ENCODE assay signal across 19 cellular contexts in the genomic region with DNA sequence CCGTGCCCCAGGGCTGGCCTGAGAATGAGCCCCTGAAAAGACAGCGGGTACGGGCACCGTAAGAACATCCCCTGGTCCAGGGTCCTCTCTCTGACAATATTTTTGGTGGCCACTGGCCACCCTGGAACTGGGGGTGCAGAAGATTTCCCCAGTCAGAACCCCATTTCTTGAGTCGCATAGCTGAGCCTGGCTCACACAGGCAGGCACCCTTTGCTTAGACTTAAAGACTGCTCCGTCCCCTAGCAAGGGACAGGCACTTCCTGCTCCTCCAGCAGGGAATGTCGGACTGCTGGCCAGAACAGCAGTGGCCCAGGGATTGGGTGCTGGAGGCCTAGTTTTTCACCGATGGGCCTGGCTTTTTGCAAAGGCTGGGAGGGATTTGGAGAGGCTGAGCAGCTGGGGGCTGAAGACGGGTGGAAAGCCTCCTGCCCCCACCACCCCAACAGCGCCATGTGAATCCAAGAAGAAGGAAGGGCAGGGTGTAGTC. TPM values are rescaled to one million over a fixed set of nuclear protein-coding genes. Genes with fewer than 3 reads are reported as not detected.
DNase-seq lines count a peak whose midpoint lies in the region; ATAC-seq and TF ChIP-seq lines count a peak whose summit lies in the region.
"Had no signal": no experiment of that assay in that cellular context is flagged by ENCODE, and none has a peak within 500 bp of the region (broad histone marks: within the 10 kb centered on the region; RNA-seq: fewer than 3 reads in every experiment).

No MANE protein-coding gene starts in this region.

- CTCF ChIA-PET in IMR-90 (lab: Yijun Ruan, JAX): no interaction called here

- H2AK5ac ChIP-seq in IMR-90 (ENCODE audit: low read depth, low read length) (no peak overlapping the region), mesendoderm (ENCODE audit: low read length) (no peak overlapping the region)

- H2BK120ac ChIP-seq in IMR-90 (ENCODE audit: low read depth, low read length) (no peak overlapping the region), mesendoderm (ENCODE audit: low read depth, low read length) (no peak overlapping the region)

- no peak for TF ChIP-seq RAD21 in IMR-90 (IDR thresholded peaks at IDR 0.05; ENCODE audit: low read length)

- no peak for TF ChIP-seq POLR2A in IMR-90 (IDR thresholded peaks at IDR 0.05; ENCODE audit: low read depth, low read length)

- H3K9me3 Mint-ChIP-seq in nephron progenitor cell (no peaks in the 10 kb centered on the region), endodermal cell (no peaks in the 10 kb centered on the region)

- no peaks in the 10 kb centered on the region for H3K4me1 ChIP-seq in IMR-90 (ENCODE audit: control insufficient read depth, insufficient read depth, low read length)
- no peaks in the 10 kb centered on the region for H3K4me1 ChIP-seq in endodermal cell (ENCODE audit: control insufficient read depth, insufficient read depth, low read length)
- no peaks in the 10 kb centered on the region for H3K4me1 ChIP-seq in mesendoderm (ENCODE audit: control insufficient read depth, low read depth, low read length)

- no peak overlapping the region for H3K27ac ChIP-seq in IMR-90 (ENCODE audit: insufficient read depth, low read length)
- H3K27ac ChIP-seq in cingulate gyrus (ENCODE audit: low read depth, low read length): peak overlapping the region; percentile 54
- H3K27ac ChIP-seq in temporal lobe (ENCODE audit: low read depth, low read length): peak overlapping the region; percentile 48
- H3K27ac ChIP-seq in endodermal cell (ENCODE audit: low read depth, low read length): no peak overlapping the region
- H3K27ac ChIP-seq in mesendoderm (ENCODE audit: low read depth, low read length): no peak overlapping the region
- H3K27ac ChIP-seq: KMS-11 had no signal

- dilution Hi-C loops in IMR-90 (cut with HindIII; ENCODE audit: low sequenced_read_pairs, unreplicated experiment): no loop called here

- DNase-seq in IMR-90: no peak
- DNase-seq in nephron progenitor cell: no peak
- DNase-seq in endodermal cell: no peak
- DNase-seq in mesendoderm: no peak
- DNase-seq in NCI-H748 (lab: John Stamatoyannopoulos, UW; ENCODE audit: unreplicated experiment): no peak
- DNase-seq: CD8-positive, alpha-beta memory T cell; MM.1S; NCI-H1105; NCI-H187; NCI-H774 had no signal

- H4K5ac ChIP-seq in IMR-90 (ENCODE audit: low read depth, low read length) (no peak overlapping the region), mesendoderm (ENCODE audit: low read length) (no peak overlapping the region)

- TF ChIP-seq CTCF in IMR-90 (conservative IDR thresholded peaks at IDR 0.05; ENCODE audit: low read depth, low read length): no peak
- TF ChIP-seq CTCF in nephron progenitor cell (IDR thresholded peaks at IDR 0.05): no peak
- TF ChIP-seq CTCF in endodermal cell (conservative IDR thresholded peaks at IDR 0.05): no peak

- H3K4me3 ChIP-seq in IMR-90 (ENCODE audit: insufficient read depth, low read depth, low read length) (no peak overlapping the region), endodermal cell (ENCODE audit: low read length) (no peak overlapping the region), mesendoderm (ENCODE audit: low read length) (no peak overlapping the region)

- H3K9me3 ChIP-seq in IMR-90 (ENCODE audit: control insufficient read depth, insufficient read depth, low read length): peaks cover 8% of the 10 kb centered on the region; the same call in 1 of the 2 replicates
- no peaks in the 10 kb centered on the region for H3K9me3 ChIP-seq in endodermal cell (ENCODE audit: control insufficient read depth, low read length)

- in situ Hi-C loops in IMR-90 (cut with MboI; ENCODE audit: low sequenced_read_pairs): no loop called here

- H2BK5ac ChIP-seq in IMR-90 (ENCODE audit: low read depth, low read length, poor library complexity, severe bottlenecking): no peak overlapping the region
- no peak overlapping the region for H2BK5ac ChIP-seq in mesendoderm (ENCODE audit: low read length)

- H3K4ac ChIP-seq in IMR-90 (ENCODE audit: low read depth, low read length): no peak overlapping the region
- H3K4ac ChIP-seq in mesendoderm (ENCODE audit: low read depth, low read length): no peak overlapping the region

- no peaks in the 10 kb centered on the region for H4K20me1 ChIP-seq in IMR-90 (ENCODE audit: insufficient read depth, low read length)

- H3K36me3 Mint-ChIP-seq in nephron progenitor cell (ENCODE audit: low read depth) (no peaks in the 10 kb centered on the region), endodermal cell (ENCODE audit: low read depth) (no peaks in the 10 kb centered on the region)
- H3K36me3 Mint-ChIP-seq: CD8-positive, alpha-beta memory T cell had no signal

- H3K9ac ChIP-seq in IMR-90 (ENCODE audit: low read depth, low read length): no peak overlapping the region
- H3K9ac ChIP-seq in endodermal cell (ENCODE audit: extremely low read depth, low read length, poor library complexity, severe bottlenecking): no peak overlapping the region
- H3K9ac ChIP-seq in mesendoderm (ENCODE audit: low read length): no peak overlapping the region
- H3K9ac ChIP-seq: KMS-11 had no signal

- H3K14ac ChIP-seq in IMR-90 (replicated peaks; ENCODE audit: low read depth, low read length): no peak overlapping the region

- H3K27ac Mint-ChIP-seq in nephron progenitor cell (peak overlapping the region; percentile 22), endodermal cell (no peak overlapping the region)
- H3K27ac Mint-ChIP-seq: CD8-positive, alpha-beta memory T cell had no signal

- H3K23ac ChIP-seq in IMR-90 (ENCODE audit: low read depth, low read length) (no peak overlapping the region), mesendoderm (ENCODE audit: low read length) (no peak overlapping the region)

- H2AFZ ChIP-seq in IMR-90 (replicated peaks; ENCODE audit: low read length, poor library complexity): no peak overlapping the region

- H3K79me1 ChIP-seq in IMR-90 (ENCODE audit: low read depth in 1 of 2, low read length in 2 of 2): no peaks in the 10 kb centered on the region
- H3K79me1 ChIP-seq in mesendoderm (ENCODE audit: low read length): no peaks in the 10 kb centered on the region

- intact Hi-C loops in IMR-90 (cut with micrococcal nuclease): no loop called here

- peak overlapping the region; percentile 40 for H2AK9ac ChIP-seq in IMR-90 (replicated peaks; ENCODE audit: low read depth, low read length, poor library complexity)

- H3K56ac ChIP-seq in IMR-90 (ENCODE audit: extremely low read depth, insufficient read depth, low read length): no peak overlapping the region
- no peak overlapping the region for H3K56ac ChIP-seq in mesendoderm (ENCODE audit: low read length)

- BruUV-seq in IMR-90 (replicated peaks; lab: Mats Ljungman, UMichigan): no TSS peak

- H3K27me3 ChIP-seq in IMR-90 (ENCODE audit: control insufficient read depth, insufficient read depth, low read length) (peaks cover 97% of the 10 kb centered on the region), endodermal cell (ENCODE audit: control insufficient read depth, insufficient read depth, low read length, poor library complexity, severe bottlenecking) (peaks cover 100% of the 10 kb centered on the region), mesendoderm (ENCODE audit: insufficient read depth, low read length, poor library complexity) (peaks cover 86% of the 10 kb centered on the region)

- 7% methylated on average over 4 of the region's 10 CpGs; no CpG with 5 or more reads in 1 of the 2 experiments for WGBS in IMR-90 (ENCODE audit: extremely low coverage in 2 of 2, insufficient read length in 1 of 2), 2 experiments
- WGBS in endodermal cell (ENCODE audit: insufficient coverage in 1 of 2, insufficient read length in 1 of 2), 2 experiments: 25 to 26% methylated on average over 4 to 9 of the region's 10 CpGs
- WGBS in mesendoderm (ENCODE audit: extremely low coverage, insufficient coverage, low lambda C conversion rate): no CpG with 5 or more reads among the region's 10 CpGs

- no peak overlapping the region for H3K18ac ChIP-seq in IMR-90 (ENCODE audit: low read depth, low read length)
- no peak overlapping the region for H3K18ac ChIP-seq in mesendoderm (ENCODE audit: low read length)

- H4K91ac ChIP-seq in IMR-90 (ENCODE audit: insufficient read depth, low read depth, low read length): no peak overlapping the region

- H3K4me1 Mint-ChIP-seq in nephron progenitor cell (peaks cover 9% of the 10 kb centered on the region), endodermal cell (peaks cover 15% of the 10 kb centered on the region)

- H3K4me2 ChIP-seq in IMR-90 (ENCODE audit: low read depth, low read length) (no peak overlapping the region), mesendoderm (ENCODE audit: low read length) (no peak overlapping the region)
- H3K4me2 ChIP-seq: KMS-11 had no signal

- POLR2A ChIA-PET in IMR-90 (lab: Charles Lee; ENCODE audit: unreplicated experiment): no interaction called here

- H4K8ac ChIP-seq in IMR-90 (ENCODE audit: low read depth in 2 of 2, low read length in 2 of 2) (no peak overlapping the region), mesendoderm (ENCODE audit: low read depth, low read length) (no peak overlapping the region)

- no peak overlapping the region for H2BK20ac ChIP-seq in IMR-90 (ENCODE audit: low read depth, low read length)

- ATAC-seq in IMR-90 (ENCODE audit: low read depth): no peak
- ATAC-seq: Panc1, Right ventricle myocardium inferior, SK-N-SH treated with all-trans-retinoic acid at 6 μM for 48 hours had no signal

- H3K9me1 ChIP-seq in IMR-90 (ENCODE audit: insufficient read depth, low read length): no peaks in the 10 kb centered on the region

- H3K4me3 Mint-ChIP-seq in nephron progenitor cell (no peak overlapping the region), endodermal cell (no peak overlapping the region)

- H3K27me3 Mint-ChIP-seq in nephron progenitor cell (ENCODE audit: low read depth, poor library complexity) (peaks cover 97% of the 10 kb centered on the region), endodermal cell (ENCODE audit: insufficient read depth) (peaks cover 96% of the 10 kb centered on the region)

- H3K36me3 ChIP-seq in IMR-90 (ENCODE audit: control insufficient read depth, insufficient read depth, low read length) (no peaks in the 10 kb centered on the region), endodermal cell (ENCODE audit: control insufficient read depth, insufficient read depth, low read length) (no peaks in the 10 kb centered on the region), mesendoderm (ENCODE audit: control insufficient read depth, insufficient read depth, low read length) (no peaks in the 10 kb centered on the region)

- H2BK15ac ChIP-seq in IMR-90 (ENCODE audit: low read depth, low read length) (no peak overlapping the region), mesendoderm (replicated peaks; ENCODE audit: low read depth) (no peak overlapping the region)

- H3K79me2 ChIP-seq in mesendoderm (ENCODE audit: control insufficient read depth, insufficient read depth, low read length): no peaks in the 10 kb centered on the region

RNA-seq across cellular contexts. Expression of a gene that starts 4.3 kb away (rescaled TPM):
- total RNA-seq in IMR-90 (2012; rRNA removed) (not detected in 2 replicates), temporal lobe (15.2 TPM), endodermal cell (under 1 TPM in 1 of 2 donors, not detected in 1; 0.53 TPM)
- not detected in 2 replicates for polyA plus RNA-seq in IMR-90 (2012; rRNA removed)
- not detected in 2 replicates for polyA plus RNA-seq in IMR-90 (2012; cell fraction: cytosol; rRNA removed)
- not detected in 2 replicates for polyA plus RNA-seq in IMR-90 (2012; cell fraction: nucleus; rRNA removed; ENCODE audit: low replicate concordance)
- 2.7 TPM for polyA plus RNA-seq in endodermal cell (2013, experiment 1 of 2)
- 2.9 TPM for polyA plus RNA-seq in endodermal cell (2013, experiment 2 of 2)
- 0.55 TPM for polyA plus RNA-seq in mesendoderm (2013, experiment 1 of 2)
- 0.60 TPM for polyA plus RNA-seq in mesendoderm (2013, experiment 2 of 2)
- total RNA-seq: CD8-positive, alpha-beta memory T cell; Right ventricle myocardium inferior had no signal
- polyA plus RNA-seq: AG04450; BJ; CD8-positive, alpha-beta memory T cell had no signal

RNA-seq across cellular contexts. Expression of a gene that starts 39.9 kb away (rescaled TPM):
- not detected in 2 replicates for total RNA-seq in IMR-90 (2012; rRNA removed)
- polyA plus RNA-seq in IMR-90 (2012; rRNA removed): not detected in 2 replicates
- polyA plus RNA-seq in IMR-90 (2012; cell fraction: cytosol; rRNA removed): not detected in 2 replicates
- not detected in 2 replicates for polyA plus RNA-seq in IMR-90 (2012; cell fraction: nucleus; rRNA removed; ENCODE audit: low replicate concordance)
- total RNA-seq in temporal lobe: 19.4 TPM
- under 1 TPM in 1 of 2 donors, not detected in 1; 0.48 TPM for total RNA-seq in endodermal cell
- 2.7 TPM for polyA plus RNA-seq in endodermal cell (2013, experiment 1 of 2)
- polyA plus RNA-seq in endodermal cell (2013, experiment 2 of 2): 3.6 TPM
- 0.17 TPM for polyA plus RNA-seq in mesendoderm (2013, experiment 1 of 2)
- polyA plus RNA-seq in mesendoderm (2013, experiment 2 of 2): not detected
- total RNA-seq: CD8-positive, alpha-beta memory T cell; Daoy had no signal
- polyA plus RNA-seq: AG04450; BJ; CD8-positive, alpha-beta memory T cell had no signal

Comparison
In these comparisons a context has a peak if more than half of its experiments do, and no peak if none do; other contexts are left out.
1. H3K27ac ChIP-seq: peak in cingulate gyrus (single experiment) and temporal lobe (single experiment); none in IMR-90 (single experiment), endodermal cell (single experiment) and mesendoderm (single experiment).
2. RNA of a gene that starts 4.3 kb away (total RNA-seq): 15.2 TPM in temporal lobe (single experiment); 0.53 TPM in endodermal cell and not detected in IMR-90; every median in the first group is over 10 times any median in the second.
3. RNA of a gene that starts 39.9 kb away (total RNA-seq): 19.4 TPM in temporal lobe (single experiment); 0.48 TPM in endodermal cell and not detected in IMR-90; every median in the first group is over 10 times any median in the second.